Comparison of ENCODE assay signal across 7 cellular contexts in genomic region chr22:36205573-36205972, GRCh38. TPM values are rescaled to one million over a fixed set of nuclear protein-coding genes. Genes with fewer than 3 reads are reported as not detected.
"Had no signal": no experiment of that assay in that cellular context is flagged by ENCODE, and none has a peak within 500 bp of the region (broad histone marks: within the 10 kb centered on the region; RNA-seq: fewer than 3 reads in every experiment).

No MANE protein-coding gene starts in this region.

RNA-seq across cellular contexts. Expression of gene APOL4, which starts 4.0 kb away (rescaled TPM):
- total RNA-seq: MCF 10A, NCI-H460, OCI-LY7, PC-9, RPMI7951, SK-MEL-5 had no signal

RNA-seq across cellular contexts. Expression of gene APOL3, which starts 45.0 kb away (rescaled TPM):
- total RNA-seq: SJCRH30 had no signal
